1 cellular context compared by ENCODE assay signal in the genomic region with DNA sequence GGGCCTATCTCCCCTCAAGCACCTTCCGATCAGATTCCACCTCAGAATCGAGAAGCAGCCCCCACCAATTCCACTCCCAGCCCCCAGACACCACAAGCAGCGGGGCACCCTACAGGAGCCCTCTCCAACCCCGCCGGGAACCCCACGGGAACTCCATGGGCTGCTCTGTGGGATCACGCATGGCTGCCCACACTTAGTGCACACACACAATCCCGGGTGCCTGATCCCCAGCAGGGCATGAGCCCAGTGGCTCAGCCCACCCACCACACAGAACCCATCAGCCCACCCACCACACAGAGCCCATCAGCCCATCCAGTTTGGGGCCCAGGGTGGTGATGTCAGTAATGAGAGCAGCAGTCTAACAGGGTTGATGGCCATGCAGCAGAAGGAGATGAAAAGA.
TF ChIP-seq lines count a peak whose summit lies in the region.

No MANE protein-coding gene starts in this region.

TF ChIP-seq in WTC11, 78 proteins besides CTCF, POLR2A, EP300 and RAD21 (continued from another document):
- TF ChIP-seq, protein P1, sequence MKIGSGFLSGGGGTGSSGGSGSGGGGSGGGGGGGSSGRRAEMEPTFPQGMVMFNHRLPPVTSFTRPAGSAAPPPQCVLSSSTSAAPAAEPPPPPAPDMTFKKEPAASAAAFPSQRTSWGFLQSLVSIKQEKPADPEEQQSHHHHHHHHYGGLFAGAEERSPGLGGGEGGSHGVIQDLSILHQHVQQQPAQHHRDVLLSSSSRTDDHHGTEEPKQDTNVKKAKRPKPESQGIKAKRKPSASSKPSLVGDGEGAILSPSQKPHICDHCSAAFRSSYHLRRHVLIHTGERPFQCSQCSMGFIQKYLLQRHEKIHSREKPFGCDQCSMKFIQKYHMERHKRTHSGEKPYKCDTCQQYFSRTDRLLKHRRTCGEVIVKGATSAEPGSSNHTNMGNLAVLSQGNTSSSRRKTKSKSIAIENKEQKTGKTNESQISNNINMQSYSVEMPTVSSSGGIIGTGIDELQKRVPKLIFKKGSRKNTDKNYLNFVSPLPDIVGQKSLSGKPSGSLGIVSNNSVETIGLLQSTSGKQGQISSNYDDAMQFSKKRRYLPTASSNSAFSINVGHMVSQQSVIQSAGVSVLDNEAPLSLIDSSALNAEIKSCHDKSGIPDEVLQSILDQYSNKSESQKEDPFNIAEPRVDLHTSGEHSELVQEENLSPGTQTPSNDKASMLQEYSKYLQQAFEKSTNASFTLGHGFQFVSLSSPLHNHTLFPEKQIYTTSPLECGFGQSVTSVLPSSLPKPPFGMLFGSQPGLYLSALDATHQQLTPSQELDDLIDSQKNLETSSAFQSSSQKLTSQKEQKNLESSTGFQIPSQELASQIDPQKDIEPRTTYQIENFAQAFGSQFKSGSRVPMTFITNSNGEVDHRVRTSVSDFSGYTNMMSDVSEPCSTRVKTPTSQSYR (CRISPR knock-in tag; IDR thresholded peaks at IDR 0.05): no peak
- TF ChIP-seq ETV6 (CRISPR knock-in tag; IDR thresholded peaks at IDR 0.05): no peak
